9 cellular contexts compared by ENCODE assay signal in the genomic region with DNA sequence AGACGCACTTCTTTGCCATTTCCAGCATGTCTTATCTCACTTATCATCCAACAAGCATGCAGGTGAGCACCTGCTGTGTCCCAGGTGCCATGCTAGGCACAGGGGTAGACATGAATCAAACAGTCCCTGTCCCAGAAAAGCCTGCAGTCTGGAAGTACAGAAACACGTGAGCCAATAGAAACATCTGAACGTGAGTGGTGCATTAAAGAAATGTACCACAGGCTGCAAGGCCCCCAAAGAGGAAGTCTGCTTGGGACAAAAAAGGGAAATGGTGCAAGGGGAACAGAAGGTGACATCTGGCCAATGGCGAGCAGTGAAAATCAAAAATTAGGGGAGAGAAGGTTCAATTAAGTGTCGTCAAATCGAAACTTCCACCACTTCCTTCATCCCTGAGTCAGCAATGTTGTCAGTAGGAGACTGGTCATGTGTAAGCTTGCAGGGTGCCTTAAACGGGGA. TPM values are rescaled to one million over a fixed set of nuclear protein-coding genes. Genes with fewer than 3 reads are reported as not detected.
DNase-seq lines count a peak whose midpoint lies in the region; ATAC-seq and TF ChIP-seq lines count a peak whose summit lies in the region.
"Had no signal": no experiment of that assay in that cellular context is flagged by ENCODE, and none has a peak within 500 bp of the region (broad histone marks: within the 10 kb centered on the region; RNA-seq: fewer than 3 reads in every experiment).

No MANE protein-coding gene starts in this region.

- no peaks in the 10 kb centered on the region for H3K27me3 ChIP-seq in PC-9 (ENCODE audit: insufficient read depth, low read depth)
- H3K27me3 ChIP-seq: SJSA1 had no signal

- no peaks in the 10 kb centered on the region for H3K9me2 ChIP-seq in PC-9 (ENCODE audit: insufficient read depth)

- TF ChIP-seq CTCF in PC-9 (conservative IDR thresholded peaks at IDR 0.05): no peak; the same call in 1 of the 2 replicates

- ATAC-seq in GM19395 (IDR thresholded peaks at IDR 0.05; ENCODE audit: unreplicated experiment): peak; percentile 49
- ATAC-seq in HG03439 (IDR thresholded peaks at IDR 0.05; ENCODE audit: unreplicated experiment): peak; percentile 12
- ATAC-seq in activated T-helper 17 cell treated with anti-CD3 and anti-CD28 coated beads, Interleukin-2, amount 50 U/mL, for 72 hours (replicated peaks): peak; percentile 18

- H3K36me3 ChIP-seq in PC-9 (ENCODE audit: low read depth): no peaks in the 10 kb centered on the region
- H3K36me3 ChIP-seq: SJSA1 had no signal

- no peaks in the 10 kb centered on the region for H3K9me3 ChIP-seq in PC-9 (ENCODE audit: insufficient read depth, low read depth)
- H3K9me3 ChIP-seq: SJSA1 had no signal

- CTCF ChIA-PET in PC-9 (lab: Charles Lee): interaction anchor here (0.6 kb wide), 1 partner anchor 468 kb away, joined by 3 read pairs; no protein-coding TSS in a partner anchor
- CTCF ChIA-PET in activated CD4-positive, alpha-beta T cell treated with anti-CD3 and anti-CD28 coated beads, Interleukin-2, amount 10 ng/mL, durations not matched to agents 7 days and 5 days (lab: Charles Lee): interaction anchor here (0.9 to 1.3 kb wide), 5 partner anchors 11 to 468 kb away, joined by 3 to 6 read pairs (median 3); no protein-coding TSS in a partner anchor

- H3K4me1 Mint-ChIP-seq in activated T-helper 17 cell treated with anti-CD3 and anti-CD28 coated beads, Interleukin-2, amount 50 U/mL, for 72 hours: peaks cover 6% of the 10 kb centered on the region
- H3K4me1 Mint-ChIP-seq in activated T-helper 1 cell treated with anti-CD3 and anti-CD28 coated beads, Interleukin-12 subunit alpha, Interleukin-12 subunit beta, Interleukin-2, Interleukin-4 antibody, amounts not matched to agents 30 ng/mL and 10 ng/mL and 1 ng/mL, durations not matched to agents 14 hours and 24 hours and 36 hours (ENCODE audit: low read depth): peaks cover 9% of the 10 kb centered on the region
- H3K4me1 Mint-ChIP-seq in activated CD4-positive, alpha-beta T cell treated with anti-CD3 and anti-CD28 coated beads, Interleukin-2, amount 10 ng/mL, durations not matched to agents 7 days and 5 days: peaks cover 11% of the 10 kb centered on the region

- H3K4me1 ChIP-seq in PC-9 (replicated peaks; ENCODE audit: insufficient read depth): peaks cover 7% of the 10 kb centered on the region
- H3K4me1 ChIP-seq: SJSA1 had no signal

- no peak overlapping the region for H3K4me3 ChIP-seq in PC-9
- H3K4me3 ChIP-seq: SJSA1 had no signal

- no peaks in the 10 kb centered on the region for H3F3A ChIP-seq in PC-9 (ENCODE audit: insufficient read depth, low read depth)

- no peaks in the 10 kb centered on the region for H3K27me3 Mint-ChIP-seq in activated T-helper 17 cell treated with anti-CD3 and anti-CD28 coated beads, Interleukin-2, amount 50 U/mL, for 72 hours
- no peaks in the 10 kb centered on the region for H3K27me3 Mint-ChIP-seq in activated T-helper 1 cell treated with anti-CD3 and anti-CD28 coated beads, Interleukin-12 subunit alpha, Interleukin-12 subunit beta, Interleukin-2, Interleukin-4 antibody, amounts not matched to agents 30 ng/mL and 10 ng/mL and 1 ng/mL, durations not matched to agents 14 hours and 24 hours and 36 hours (ENCODE audit: insufficient read depth)
- H3K27me3 Mint-ChIP-seq in activated CD4-positive, alpha-beta T cell treated with anti-CD3 and anti-CD28 coated beads, Interleukin-2, amount 10 ng/mL, durations not matched to agents 7 days and 5 days: no peaks in the 10 kb centered on the region

- intact Hi-C loops in PC-9 (cut with micrococcal nuclease; ENCODE audit: unreplicated experiment): loop anchor here (1.0 to 2.0 kb wide), 10 partner anchors 50 to 817 kb away; no protein-coding TSS in a partner anchor
- intact Hi-C loops in activated T-helper 1 cell treated with anti-CD3 and anti-CD28 coated beads, Interleukin-12 subunit alpha, Interleukin-12 subunit beta, Interleukin-2, Interleukin-4 antibody, amounts not matched to agents 30 ng/mL and 10 ng/mL and 1 ng/mL, durations not matched to agents 14 hours and 24 hours and 36 hours (cut with micrococcal nuclease): loop anchor here (1.0 to 2.0 kb wide), 4 partner anchors 95 to 468 kb away; no protein-coding TSS in a partner anchor

- no peaks in the 10 kb centered on the region for H4K20me1 ChIP-seq in PC-9 (ENCODE audit: insufficient read depth)

- no peaks in the 10 kb centered on the region for H3K79me2 ChIP-seq in PC-9 (ENCODE audit: low read depth)

- no peak overlapping the region for H3K4me3 Mint-ChIP-seq in activated T-helper 17 cell treated with anti-CD3 and anti-CD28 coated beads, Interleukin-2, amount 50 U/mL, for 72 hours
- H3K4me3 Mint-ChIP-seq in activated T-helper 1 cell treated with anti-CD3 and anti-CD28 coated beads, Interleukin-12 subunit alpha, Interleukin-12 subunit beta, Interleukin-2, Interleukin-4 antibody, amounts not matched to agents 30 ng/mL and 10 ng/mL and 1 ng/mL, durations not matched to agents 14 hours and 24 hours and 36 hours: no peak overlapping the region
- H3K4me3 Mint-ChIP-seq in activated CD4-positive, alpha-beta T cell treated with anti-CD3 and anti-CD28 coated beads, Interleukin-2, amount 10 ng/mL, durations not matched to agents 7 days and 5 days: no peak overlapping the region

- POLR2A ChIA-PET in PC-9 (lab: Charles Lee; ENCODE audit: unreplicated experiment): interaction anchor here (0.6 kb wide), 1 partner anchor 683 kb away, joined by 3 read pairs; no protein-coding TSS in a partner anchor
- POLR2A ChIA-PET in activated CD4-positive, alpha-beta T cell treated with anti-CD3 and anti-CD28 coated beads, Interleukin-2, amount 10 ng/mL, durations not matched to agents 7 days and 5 days (lab: Charles Lee): no interaction called here

- DNase-seq in putamen (ENCODE audit: low spot score) (peak; percentile 43), NCI-H2029 (lab: John Stamatoyannopoulos, UW) (no peak), PC-9 (no peak)
- DNase-seq in activated T-helper 1 cell treated with anti-CD3 and anti-CD28 coated beads, Interleukin-12 subunit alpha, Interleukin-12 subunit beta, Interleukin-2, Interleukin-4 antibody, amounts not matched to agents 30 ng/mL and 10 ng/mL and 1 ng/mL, durations not matched to agents 14 hours and 24 hours and 36 hours (ENCODE audit: low spot score): no peak
- DNase-seq in activated CD4-positive, alpha-beta T cell treated with anti-CD3 and anti-CD28 coated beads, Interleukin-2, amount 10 ng/mL, durations not matched to agents 7 days and 5 days: no peak

- no peak overlapping the region for H2AFZ ChIP-seq in PC-9

- no peaks in the 10 kb centered on the region for H3K9me3 Mint-ChIP-seq in activated T-helper 17 cell treated with anti-CD3 and anti-CD28 coated beads, Interleukin-2, amount 50 U/mL, for 72 hours
- H3K9me3 Mint-ChIP-seq in activated T-helper 1 cell treated with anti-CD3 and anti-CD28 coated beads, Interleukin-12 subunit alpha, Interleukin-12 subunit beta, Interleukin-2, Interleukin-4 antibody, amounts not matched to agents 30 ng/mL and 10 ng/mL and 1 ng/mL, durations not matched to agents 14 hours and 24 hours and 36 hours: no peaks in the 10 kb centered on the region
- H3K9me3 Mint-ChIP-seq in activated CD4-positive, alpha-beta T cell treated with anti-CD3 and anti-CD28 coated beads, Interleukin-2, amount 10 ng/mL, durations not matched to agents 7 days and 5 days: no peaks in the 10 kb centered on the region

- H3K36me3 Mint-ChIP-seq in activated T-helper 17 cell treated with anti-CD3 and anti-CD28 coated beads, Interleukin-2, amount 50 U/mL, for 72 hours (ENCODE audit: low read depth): no peaks in the 10 kb centered on the region
- H3K36me3 Mint-ChIP-seq in activated T-helper 1 cell treated with anti-CD3 and anti-CD28 coated beads, Interleukin-12 subunit alpha, Interleukin-12 subunit beta, Interleukin-2, Interleukin-4 antibody, amounts not matched to agents 30 ng/mL and 10 ng/mL and 1 ng/mL, durations not matched to agents 14 hours and 24 hours and 36 hours (ENCODE audit: low read depth): no peaks in the 10 kb centered on the region
- no peaks in the 10 kb centered on the region for H3K36me3 Mint-ChIP-seq in activated CD4-positive, alpha-beta T cell treated with anti-CD3 and anti-CD28 coated beads, Interleukin-2, amount 10 ng/mL, durations not matched to agents 7 days and 5 days (ENCODE audit: low read depth)

- BruUV-seq in PC-9 (replicated peaks; lab: Mats Ljungman, UMichigan): no TSS peak

- no peak overlapping the region for H3K27ac ChIP-seq in PC-9
- H3K27ac ChIP-seq: SJSA1 had no signal

- no peak overlapping the region for H3K4me2 ChIP-seq in PC-9

- peak overlapping the region; percentile 39 for H3K27ac Mint-ChIP-seq in activated T-helper 17 cell treated with anti-CD3 and anti-CD28 coated beads, Interleukin-2, amount 50 U/mL, for 72 hours
- H3K27ac Mint-ChIP-seq in activated T-helper 1 cell treated with anti-CD3 and anti-CD28 coated beads, Interleukin-12 subunit alpha, Interleukin-12 subunit beta, Interleukin-2, Interleukin-4 antibody, amounts not matched to agents 30 ng/mL and 10 ng/mL and 1 ng/mL, durations not matched to agents 14 hours and 24 hours and 36 hours: no peak overlapping the region
- no peak overlapping the region for H3K27ac Mint-ChIP-seq in activated CD4-positive, alpha-beta T cell treated with anti-CD3 and anti-CD28 coated beads, Interleukin-2, amount 10 ng/mL, durations not matched to agents 7 days and 5 days

RNA-seq across cellular contexts. Expression of a gene that starts 17.6 kb away (rescaled TPM):
- not detected for total RNA-seq in activated T-helper 17 cell treated with anti-CD3 and anti-CD28 coated beads, Interleukin-2, amount 50 U/mL, for 72 hours
- not detected in 2 replicates for total RNA-seq in PC-9 (2021)
- total RNA-seq in activated T-helper 1 cell treated with anti-CD3 and anti-CD28 coated beads, Interleukin-12 subunit alpha, Interleukin-12 subunit beta, Interleukin-2, Interleukin-4 antibody, amounts not matched to agents 30 ng/mL and 10 ng/mL and 1 ng/mL, durations not matched to agents 14 hours and 24 hours and 36 hours: not detected in 2 replicates
- total RNA-seq in activated CD4-positive, alpha-beta T cell treated with anti-CD3 and anti-CD28 coated beads, Interleukin-2, amount 10 ng/mL, durations not matched to agents 7 days and 5 days: not detected
- total RNA-seq: SJSA1 had no signal
